In genomic region chr11:111423250-111423615, GRCh38 we compare ENCODE assay signal across 12 cellular contexts. TPM values are rescaled to one million over a fixed set of nuclear protein-coding genes. Genes with fewer than 3 reads are reported as not detected.
DNase-seq lines count a peak whose midpoint lies in the region; ATAC-seq, FAIRE-seq and TF ChIP-seq lines count a peak whose summit lies in the region.
"Had no signal": no experiment of that assay in that cellular context is flagged by ENCODE, and none has a peak within 500 bp of the region (broad histone marks: within the 10 kb centered on the region; RNA-seq: fewer than 3 reads in every experiment).

No MANE protein-coding gene starts in this region.

- TF ChIP-seq POLR2A in K562 (conservative IDR thresholded peaks at IDR 0.05) (no peak), upper lobe of left lung (IDR thresholded peaks at IDR 0.05) (no peak)

- peak overlapping the region; percentile 62 for H3K4me2 ChIP-seq in DOHH2 (ENCODE audit: low read length)
- H3K4me2 ChIP-seq in K562 (ENCODE audit: insufficient read depth, low read length): no peak overlapping the region

- POLR2A ChIA-PET in K562 (lab: Yijun Ruan, JAX): interaction anchor here (0.6 to 1.1 kb wide), 2 partner anchors 89 to 136 kb away, joined by 3 read pairs; no protein-coding TSS in a partner anchor

- peaks cover 70% of the 10 kb centered on the region for H3K4me1 ChIP-seq in DOHH2 (ENCODE audit: control insufficient read depth, low read length)
- H3K4me1 ChIP-seq in K562 (replicated peaks in 1 of 2; ENCODE audit: control insufficient read depth in 2 of 2, insufficient read depth in 2 of 2, low read length in 2 of 2): no peaks in the 10 kb centered on the region
- peaks cover 5 to 13% (median 12%) of the 10 kb centered on the region in 4 donors for H3K4me1 ChIP-seq in upper lobe of left lung

- FAIRE-seq in K562 (lab: Jason Lieb, UNC): peak; percentile 6
- FAIRE-seq: RCC 7860 had no signal

- H3K9me2 ChIP-seq in DOHH2 (replicated peaks; ENCODE audit: control insufficient read depth, low read length): no peaks in the 10 kb centered on the region

- peak; percentile 7 for TF ChIP-seq CTCF in DOHH2 (IDR thresholded peaks at IDR 0.05; ENCODE audit: low read depth, low read length, poor library complexity, severe bottlenecking)
- TF ChIP-seq CTCF in K562 (IDR thresholded peaks at IDR 0.05 in 2 of 3, conservative IDR thresholded peaks at IDR 0.05 in 1 of 3; ENCODE audit: insufficient read depth in 2 of 3, low read depth in 1 of 3, low read length in 3 of 3): no peak
- no peak for TF ChIP-seq CTCF in upper lobe of left lung (IDR thresholded peaks at IDR 0.05)

- no peak overlapping the region for H3K9ac ChIP-seq in K562 (ENCODE audit: insufficient read depth in 1 of 2, low read depth in 2 of 2, low read length in 2 of 2)

- H3K36me3 ChIP-seq in DOHH2 (ENCODE audit: control insufficient read depth, low read length) (peaks cover 12% of the 10 kb centered on the region), K562 (ENCODE audit: control insufficient read depth, insufficient read depth, low read length) (no peaks in the 10 kb centered on the region), upper lobe of left lung (no peaks in the 10 kb centered on the region)
- H3K36me3 ChIP-seq: lower lobe of right lung had no signal

- H3K9me1 ChIP-seq in K562 (ENCODE audit: control insufficient read depth, insufficient read depth, low read length): no peaks in the 10 kb centered on the region

- H3F3A ChIP-seq in DOHH2 (ENCODE audit: control insufficient read depth, insufficient read depth): peaks cover 11% of the 10 kb centered on the region

- no TSS peak for BruUV-seq in K562 (replicated peaks; lab: Mats Ljungman, UMichigan)

- TF ChIP-seq EP300 in K562 (IDR thresholded peaks at IDR 0.05; ENCODE audit: low read length) (no peak), upper lobe of left lung (IDR thresholded peaks at IDR 0.05) (no peak)

- TF ChIP-seq RAD21 in K562 (CRISPR knock-in tag; conservative IDR thresholded peaks at IDR 0.05 in 1 of 2, IDR thresholded peaks at IDR 0.05 in 1 of 2): no peak

- no peaks in the 10 kb centered on the region for H4K20me1 ChIP-seq in DOHH2 (ENCODE audit: control insufficient read depth, insufficient read depth, low read depth, low read length)
- H4K20me1 ChIP-seq in K562 (replicated peaks; ENCODE audit: control insufficient read depth, insufficient read depth, low read length): no peaks in the 10 kb centered on the region

- intact Hi-C loops in K562 (cut with micrococcal nuclease): loop anchor here (1.0 to 10.0 kb wide), 2 partner anchors 140 to 988 kb away; no protein-coding TSS in a partner anchor

- in situ Hi-C loops in K562 (cut with MboI): no loop called here

- H3K27me3 ChIP-seq in DOHH2 (ENCODE audit: control insufficient read depth, low read length): no peaks in the 10 kb centered on the region
- H3K27me3 ChIP-seq in K562 (ENCODE audit: control insufficient read depth in 2 of 2, insufficient read depth in 2 of 2, low read length in 2 of 2): peaks cover 2 to 9% of the 10 kb centered on the region in 2 experiments; a peak in 2 of 5 replicates
- no peaks in the 10 kb centered on the region for H3K27me3 ChIP-seq in upper lobe of left lung
- H3K27me3 ChIP-seq: body of pancreas had no signal

- H3K4me3 ChIP-seq in DOHH2 (ENCODE audit: low read length): no peak overlapping the region
- no peak overlapping the region for H3K4me3 ChIP-seq in K562
- H3K4me3 ChIP-seq in upper lobe of left lung: no peak overlapping the region
- H3K4me3 ChIP-seq: body of pancreas, lower lobe of right lung had no signal

- 0% methylated on average over 1 of the region's 1 CpG for WGBS in K562 (ENCODE audit: insufficient coverage, low coverage, missing lambda C conversion rate)
- WGBS in upper lobe of left lung, 2 donors: 76 to 78% methylated on average over 1 of the region's 1 CpG

- H3K9me3 ChIP-seq in DOHH2 (ENCODE audit: control insufficient read depth, insufficient read depth, low read length): peaks cover 11% of the 10 kb centered on the region; the same call in 1 of the 2 replicates
- H3K9me3 ChIP-seq in K562 (replicated peaks; ENCODE audit: control insufficient read depth, insufficient read depth, low read depth, low read length): no peaks in the 10 kb centered on the region
- no peaks in the 10 kb centered on the region for H3K9me3 ChIP-seq in upper lobe of left lung
- H3K9me3 ChIP-seq: body of pancreas, lower lobe of right lung had no signal

- CTCF ChIA-PET in K562 (lab: Yijun Ruan, JAX; ENCODE audit: low intra/inter-chr PET ratio): interaction anchor here (2.1 kb wide), 1 partner anchor 140 kb away, joined by 16 read pairs; no protein-coding TSS in a partner anchor

- H3K79me2 ChIP-seq in DOHH2 (ENCODE audit: control insufficient read depth, low read length) (peaks cover 25% of the 10 kb centered on the region), K562 (ENCODE audit: control insufficient read depth, insufficient read depth, low read length) (no peaks in the 10 kb centered on the region)

- peak; percentile 16 for ATAC-seq in GM21390 (IDR thresholded peaks at IDR 0.05; ENCODE audit: unreplicated experiment)
- peak; percentile 12 for ATAC-seq in HG03175 (IDR thresholded peaks at IDR 0.05; ENCODE audit: unreplicated experiment)
- ATAC-seq in K562: no peak; the same call in 2 of the 3 replicates
- no peak for ATAC-seq in upper lobe of left lung (ENCODE audit: low FRiP score in 2 of 2)
- ATAC-seq in HG02884 (IDR thresholded peaks at IDR 0.05; ENCODE audit: unreplicated experiment): no peak

- H3K27ac ChIP-seq in DOHH2 (ENCODE audit: low read depth, low read length) (no peak overlapping the region), K562 (ENCODE audit: extremely low read depth, low read depth, low read length) (no peak overlapping the region), upper lobe of left lung (no peak overlapping the region)
- H3K27ac ChIP-seq: body of pancreas, lower lobe of right lung had no signal

- no peak overlapping the region for H2AFZ ChIP-seq in K562 (ENCODE audit: low read depth, low read length)

- DNase-seq in K562 (ENCODE audit: extremely low read depth in 1 of 4, low spot score in 3 of 4) (no peak), upper lobe of left lung (no peak), NCI-H226 (no peak), NCI-H1092 treated with DMSO at 0.1 percent for 48 hours (lab: John Stamatoyannopoulos, UW) (no peak)

TF ChIP-seq in K562, 482 proteins besides CTCF, POLR2A, EP300 and RAD21 (continues in another document):
- TF ChIP-seq TAF15 (IDR thresholded peaks at IDR 0.05; ENCODE audit: low read depth, low read length): no peak
- no peak for TF ChIP-seq ZNF282 (CRISPR knock-in tag; IDR thresholded peaks at IDR 0.05)
- TF ChIP-seq STAT6 (CRISPR knock-in tag; IDR thresholded peaks at IDR 0.05): no peak
- no peak for TF ChIP-seq ZNF551 (CRISPR knock-in tag; IDR thresholded peaks at IDR 0.05)
- TF ChIP-seq FOXA3 (CRISPR knock-in tag; conservative IDR thresholded peaks at IDR 0.05 in 1 of 2, IDR thresholded peaks at IDR 0.05 in 1 of 2): no peak

RNA-seq across cellular contexts. Expression of gene POU2AF1, which starts 44.2 kb away (rescaled TPM):
- total RNA-seq in K562 (2011; cell fraction: chromatin; rRNA removed; ENCODE audit: low replicate concordance): not detected in 2 replicates
- not detected in 2 replicates for total RNA-seq in K562 (2011; cell fraction: nucleolus; rRNA removed)
- not detected in 2 replicates for total RNA-seq in K562 (2011; cell fraction: nucleoplasm; rRNA removed)
- total RNA-seq in K562 (2014; rRNA removed) (not detected in 2 replicates), K562 (2014; rRNA removed; fragmentation: Illumina TruSeq; extraction: Trizol) (not detected in 2 replicates), K562 (2015; rRNA removed; fragmentation: Illumina TruSeq; extraction: Trizol) (not detected in 2 replicates), K562 (2021) (0.09 and 0.16 TPM in 2 replicates), upper lobe of left lung (10 to 100 TPM in 1 of 6 donors, 1 to 10 TPM in 5; 1.3 to 42.1 (median 4.0) TPM)
- polyA plus RNA-seq in K562 (2011; rRNA removed) (not detected in 2 replicates), K562 (2014; fragmentation: Illumina TruSeq; extraction: Trizol) (not detected in 2 replicates), K562 (2014; fragmentation: Nextera tagmentation; extraction: Ambion mirVana) (not detected), K562 (2014; rRNA removed) (not detected in 2 replicates)
- not detected in 2 replicates for polyA plus RNA-seq in K562 (2011; cell fraction: cytosol; rRNA removed)
- not detected in 2 replicates for polyA plus RNA-seq in K562 (2011; cell fraction: nucleus; rRNA removed)
- polyA plus RNA-seq in K562 (2012): 0.03 TPM in 1 of 2 replicates, not detected in the other
- not detected in 2 replicates for polyA minus RNA-seq in K562 (2011; rRNA and poly(A)+ RNA removed)
- polyA minus RNA-seq in K562 (2011; cell fraction: cytosol; rRNA and poly(A)+ RNA removed): not detected in 2 replicates
- polyA minus RNA-seq in K562 (2011; cell fraction: nucleus; rRNA and poly(A)+ RNA removed): not detected in 2 replicates
- polyA plus RNA-seq: neural cell had no signal

Comparison
In these comparisons a context has a peak if more than half of its experiments do, and no peak if none do; other contexts are left out.
1. ATAC-seq: peak in GM21390 (single experiment) and HG03175 (single experiment); none in K562 (single experiment), upper lobe of left lung (0 of 2) and HG02884 (single experiment).